Comparison of ENCODE assay signal across 8 cellular contexts in the genomic region with DNA sequence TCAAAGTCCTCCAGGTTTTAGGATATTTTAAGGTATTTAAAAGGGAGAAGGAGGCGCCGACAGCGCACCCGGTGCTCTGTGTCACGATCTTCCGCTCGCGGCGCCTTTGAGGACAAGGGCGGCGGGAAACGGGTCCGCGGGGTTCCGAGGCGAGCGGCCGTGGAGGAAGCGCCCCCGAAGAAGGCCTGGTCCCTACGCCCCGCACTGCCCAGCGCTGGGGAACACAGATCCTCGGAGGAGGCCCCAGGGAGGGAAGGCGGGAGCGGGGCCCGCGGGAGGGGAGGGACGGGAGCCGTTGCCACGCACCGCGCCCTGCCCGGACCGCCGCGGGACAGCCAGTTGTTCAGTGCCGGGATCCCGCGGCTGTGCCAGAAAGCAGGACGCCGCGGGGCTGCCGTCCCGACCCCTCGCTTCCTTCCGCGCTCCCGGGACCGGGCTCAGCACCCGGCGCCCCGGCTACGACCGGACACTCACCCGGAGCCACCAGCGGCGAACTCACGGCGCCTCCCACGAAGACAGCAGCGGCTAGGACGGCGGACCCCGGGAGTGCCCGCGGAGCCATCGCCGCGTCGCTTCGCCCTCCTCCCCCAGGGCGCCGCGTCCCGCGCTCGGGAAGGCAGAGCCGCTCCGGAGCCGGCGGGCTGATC. TPM values are rescaled to one million over a fixed set of nuclear protein-coding genes. Genes with fewer than 3 reads are reported as not detected.
DNase-seq lines count a peak whose midpoint lies in the region; ATAC-seq and TF ChIP-seq lines count a peak whose summit lies in the region.

No MANE protein-coding gene starts in this region.

- H3K27me3 ChIP-seq in KMS-11 (ENCODE audit: insufficient read depth, low read depth) (no peaks in the 10 kb centered on the region), endodermal cell (ENCODE audit: control insufficient read depth, insufficient read depth, low read length, poor library complexity, severe bottlenecking) (no peaks in the 10 kb centered on the region), suprapubic skin (no peaks in the 10 kb centered on the region)

- peak overlapping the region; percentile 95 for H3K4me3 Mint-ChIP-seq in activated CD4-positive, alpha-beta memory T cell treated with anti-CD3 and anti-CD28 coated beads, Interleukin-2, amount 10 ng/mL, durations not matched to agents 7 days and 5 days
- H3K4me3 Mint-ChIP-seq in endodermal cell, result peak overlapping the region; percentile 70

- peaks cover 4% of the 10 kb centered on the region for H3K27me3 Mint-ChIP-seq in activated CD4-positive, alpha-beta memory T cell treated with anti-CD3 and anti-CD28 coated beads, Interleukin-2, amount 10 ng/mL, durations not matched to agents 7 days and 5 days
- H3K27me3 Mint-ChIP-seq in endodermal cell (ENCODE audit: insufficient read depth), result peaks cover 7% of the 10 kb centered on the region

- no peak for TF ChIP-seq EP300 in suprapubic skin (IDR thresholded peaks at IDR 0.05)

- peaks cover 33% of the 10 kb centered on the region for H3K36me3 Mint-ChIP-seq in activated CD4-positive, alpha-beta memory T cell treated with anti-CD3 and anti-CD28 coated beads, Interleukin-2, amount 10 ng/mL, durations not matched to agents 7 days and 5 days (ENCODE audit: low read depth)
- peaks cover 8% of the 10 kb centered on the region for H3K36me3 Mint-ChIP-seq in endodermal cell (ENCODE audit: low read depth)

- H3K4me3 ChIP-seq in KMS-11 (IDR thresholded peaks at IDR 0.05; ENCODE audit: insufficient read depth, low read depth, low read length), result no peak overlapping the region
- peak overlapping the region; percentile 94 for H3K4me3 ChIP-seq in endodermal cell (ENCODE audit: low read length)
- H3K4me3 ChIP-seq in suprapubic skin, result peak overlapping the region; percentile 93

- WGBS in endodermal cell (ENCODE audit: insufficient coverage in 1 of 2, insufficient read length in 1 of 2), 2 experiments, result 0% methylated on average over 21 to 82 of the region's 82 CpGs
- 0% methylated on average over 14 of the region's 82 CpGs for WGBS in suprapubic skin

- peak; percentile 12 for ATAC-seq in GM21619 (IDR thresholded peaks at IDR 0.05; ENCODE audit: unreplicated experiment)

- peaks cover 37% of the 10 kb centered on the region for H3K4me1 Mint-ChIP-seq in activated CD4-positive, alpha-beta memory T cell treated with anti-CD3 and anti-CD28 coated beads, Interleukin-2, amount 10 ng/mL, durations not matched to agents 7 days and 5 days
- peaks cover 27% of the 10 kb centered on the region for H3K4me1 Mint-ChIP-seq in endodermal cell

- H2AFZ ChIP-seq in KMS-11 (ENCODE audit: low read depth), result peak overlapping the region; percentile 69

- H3K36me3 ChIP-seq in KMS-11 (ENCODE audit: insufficient read depth) (no peaks in the 10 kb centered on the region), endodermal cell (ENCODE audit: control insufficient read depth, insufficient read depth, low read length) (no peaks in the 10 kb centered on the region), suprapubic skin (no peaks in the 10 kb centered on the region)

- peak overlapping the region; percentile 57; the same call in 1 of the 2 replicates for H3K9ac ChIP-seq in KMS-11
- H3K9ac ChIP-seq in endodermal cell (ENCODE audit: extremely low read depth, low read length, poor library complexity, severe bottlenecking), result peak overlapping the region; percentile 66

- peak overlapping the region; percentile 40 for H3K4me2 ChIP-seq in KMS-11

- CTCF ChIA-PET in activated CD4-positive, alpha-beta memory T cell treated with anti-CD3 and anti-CD28 coated beads, Interleukin-2, amount 10 ng/mL, durations not matched to agents 7 days and 5 days (lab: Charles Lee), result interaction anchor here (0.8 to 1.4 kb wide), 4 partner anchors 36 to 140 kb away, joined by 3 to 13 read pairs (median 4); a partner anchor contains a TSS

- H3K27ac ChIP-seq in KMS-11 (peak overlapping the region; percentile 31; the same call in 1 of the 2 replicates), endodermal cell (ENCODE audit: low read depth, low read length) (peak overlapping the region; percentile 66), suprapubic skin (peak overlapping the region; percentile 97)

- peak overlapping the region; percentile 96 for H3K27ac Mint-ChIP-seq in activated CD4-positive, alpha-beta memory T cell treated with anti-CD3 and anti-CD28 coated beads, Interleukin-2, amount 10 ng/mL, durations not matched to agents 7 days and 5 days
- peak overlapping the region; percentile 76 for H3K27ac Mint-ChIP-seq in endodermal cell

- peaks cover 25% of the 10 kb centered on the region for H3K4me1 ChIP-seq in KMS-11 (ENCODE audit: low read depth, poor library complexity, severe bottlenecking)
- no peaks in the 10 kb centered on the region for H3K4me1 ChIP-seq in endodermal cell (ENCODE audit: control insufficient read depth, insufficient read depth, low read length)
- peaks cover 36% of the 10 kb centered on the region for H3K4me1 ChIP-seq in suprapubic skin

- H3K79me2 ChIP-seq in KMS-11 (ENCODE audit: insufficient read depth, low read depth), result no peaks in the 10 kb centered on the region

- TF ChIP-seq CTCF in KMS-11 (conservative IDR thresholded peaks at IDR 0.05; ENCODE audit: low read depth, low read length), result no peak
- no peak for TF ChIP-seq CTCF in endodermal cell (conservative IDR thresholded peaks at IDR 0.05)
- no peak for TF ChIP-seq CTCF in suprapubic skin (IDR thresholded peaks at IDR 0.05)
- TF ChIP-seq CTCF in GM13977 (IDR thresholded peaks at IDR 0.05; ENCODE audit: extremely low read depth, insufficient read depth, missing control alignments), result no peak

- H3K9me3 Mint-ChIP-seq in activated CD4-positive, alpha-beta memory T cell treated with anti-CD3 and anti-CD28 coated beads, Interleukin-2, amount 10 ng/mL, durations not matched to agents 7 days and 5 days, result no peaks in the 10 kb centered on the region
- H3K9me3 Mint-ChIP-seq in endodermal cell, result peaks cover 2% of the 10 kb centered on the region

- no peaks in the 10 kb centered on the region for H3K9me3 ChIP-seq in endodermal cell (ENCODE audit: control insufficient read depth, low read length)
- H3K9me3 ChIP-seq in suprapubic skin, result no peaks in the 10 kb centered on the region

- no peaks in the 10 kb centered on the region for H4K20me1 ChIP-seq in KMS-11 (ENCODE audit: insufficient read depth)

- peak; percentile 61 for DNase-seq in activated CD4-positive, alpha-beta memory T cell treated with anti-CD3 and anti-CD28 coated beads, Interleukin-2, amount 10 ng/mL, durations not matched to agents 7 days and 5 days
- DNase-seq in endodermal cell, result no peak
- peak; percentile 69 for DNase-seq in myocyte (ENCODE audit: low read depth)
- peak; percentile 84 to 85 for DNase-seq in suprapubic skin (ENCODE audit: low spot score in 2 of 2)
- no peak for DNase-seq in GM13977 (ENCODE audit: low spot score)

- POLR2A ChIA-PET in activated CD4-positive, alpha-beta memory T cell treated with anti-CD3 and anti-CD28 coated beads, Interleukin-2, amount 10 ng/mL, durations not matched to agents 7 days and 5 days (lab: Charles Lee), result interaction anchor here (0.6 to 1.8 kb wide), 10 partner anchors 9 to 206 kb away, joined by 3 to 9 read pairs (median 3); a partner anchor contains a TSS

- TF ChIP-seq POLR2A in GM10847 (IDR thresholded peaks at IDR 0.05; ENCODE audit: extremely low read depth, insufficient read length), result peak; percentile 75
- peak in 1 of 2 donors; percentile 92 for TF ChIP-seq POLR2A in suprapubic skin (IDR thresholded peaks at IDR 0.05)

- in situ Hi-C loops in GM13977 (cut with MboI; ENCODE audit: low pct_unique_long_range_greater_than_20kb, low sequenced_read_pairs, unreplicated experiment), result no loop called here

RNA-seq across cellular contexts. Expression of a gene that starts 0.3 kb away (rescaled TPM):
- 10 to 100 TPM; 40.9 to 44.9 TPM for total RNA-seq in activated CD4-positive, alpha-beta memory T cell treated with anti-CD3 and anti-CD28 coated beads, Interleukin-2, amount 10 ng/mL, durations not matched to agents 7 days and 5 days
- 10 to 100 TPM; 12.1 to 12.3 TPM for total RNA-seq in endodermal cell
- polyA plus RNA-seq in endodermal cell (2013, experiment 1 of 2), result 7.9 TPM
- 8.0 TPM for polyA plus RNA-seq in endodermal cell (2013, experiment 2 of 2)
- 66.9 and 97.1 TPM in 2 replicates for total RNA-seq in myocyte
- polyA plus RNA-seq in myocyte (2012), result 27.4 TPM
- total RNA-seq in suprapubic skin, result 10 to 100 TPM; 56.6 to 88.2 (median 66.7) TPM

Comparison
In these comparisons a context has a peak if more than half of its experiments do, and no peak if none do; other contexts are left out.
1. H3K27ac ChIP-seq: peak in every context shown above with its lines; median percentile 97 in suprapubic skin; 66 in endodermal cell; 31 in KMS-11.
2. DNase-seq: peak in activated CD4-positive, alpha-beta memory T cell treated with anti-CD3 and anti-CD28 coated beads, Interleukin-2, amount 10 ng/mL, durations not matched to agents 7 days and 5 days (single experiment), myocyte (single experiment) and suprapubic skin (2 of 2); none in endodermal cell (single experiment) and GM13977 (single experiment).